ENCODE assay signal across 14 cellular contexts in the genomic region with DNA sequence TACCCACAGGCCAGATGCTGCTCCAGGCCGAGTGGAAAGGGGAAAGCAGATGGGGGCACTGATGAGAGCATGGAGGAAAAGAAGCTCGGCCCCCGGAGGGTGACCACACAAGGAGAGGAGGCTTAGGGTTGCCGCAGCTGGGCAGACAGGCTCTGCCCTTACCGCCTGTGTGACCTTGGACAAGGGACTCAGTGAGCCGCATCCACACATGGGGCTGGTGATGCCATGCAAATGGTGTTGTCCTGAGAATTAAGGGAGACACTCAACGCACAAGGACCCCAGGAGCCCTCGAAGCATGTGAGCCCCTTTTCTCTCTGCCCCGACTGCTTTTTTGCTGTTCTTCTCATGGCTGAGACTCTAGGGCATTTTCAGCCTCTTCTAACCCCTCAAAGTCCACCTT.
"Had no signal": no experiment of that assay in that cellular context is flagged by ENCODE, and none has a peak within 500 bp of the region (broad histone marks: within the 10 kb centered on the region; RNA-seq: fewer than 3 reads in every experiment).

No MANE protein-coding gene starts in this region.

- H3K9me3 ChIP-seq: colonic mucosa, pancreas, thyroid gland had no signal

- H3K9me3 Mint-ChIP-seq: neural crest cell had no signal

- H3K4me1 ChIP-seq: colonic mucosa, pancreas had no signal

- H3K4me3 Mint-ChIP-seq: neural crest cell had no signal

- H3K4me1 Mint-ChIP-seq: neural crest cell had no signal

- H3K27me3 ChIP-seq: colonic mucosa, pancreas, thyroid gland had no signal

- H3K27ac ChIP-seq: colonic mucosa, epithelial cell of prostate, pancreas, SK-N-MC, thyroid gland had no signal

- DNase-seq: activated CD4-positive, alpha-beta T cell treated with anti-CD3 and anti-CD28 coated beads for 48 hours; colonic mucosa; effector CD8-positive, alpha-beta T cell; hippocampal formation; left ventricle myocardium superior; mesenchymal stem cell; pancreas; stimulated activated CD4-positive, alpha-beta T cell treated with anti-CD3 and anti-CD28 coated beads, Interleukin-4, amount 100 ng/mL, for 1 hour; stimulated activated CD8-positive, alpha-beta memory T cell treated with anti-CD3 and anti-CD28 coated beads, Interleukin-4, amount 100 ng/mL, for 48 hours; T-helper 1 cell; thyroid gland had no signal

- ATAC-seq: left ventricle myocardium superior had no signal

- H3K36me3 ChIP-seq: colonic mucosa, pancreas, thyroid gland had no signal

- H3K4me3 ChIP-seq: colonic mucosa, pancreas, SK-N-MC, thyroid gland had no signal
